Comparison of ENCODE assay signal across 12 cellular contexts in genomic region chr12:1220127-1221092, GRCh38.
DNase-seq lines count a peak whose midpoint lies in the region; ATAC-seq and TF ChIP-seq lines count a peak whose summit lies in the region.
"Had no signal": no experiment of that assay in that cellular context is flagged by ENCODE, and none has a peak within 500 bp of the region (broad histone marks: within the 10 kb centered on the region; RNA-seq: fewer than 3 reads in every experiment).

No MANE protein-coding gene starts in this region.

- in situ Hi-C loops in ACHN (cut with HindIII; ENCODE audit: low pct_ligation_motif_present, low pct_unique_long_range_greater_than_20kb, low sequenced_read_pairs), result no loop called here

- H3K27ac Mint-ChIP-seq in activated naive CD4-positive, alpha-beta T cell treated with anti-CD3 and anti-CD28 coated beads, Interleukin-2, amount 50 U/mL, for 72 hours, result no peak overlapping the region
- H3K27ac Mint-ChIP-seq: activated naive CD8-positive, alpha-beta T cell treated with anti-CD3 and anti-CD28 coated beads, Interleukin-2, amount 10 ng/mL, durations not matched to agents 7 days and 5 days; WTC11 had no signal

- H3K4me3 ChIP-seq in fibroblast of pulmonary artery (replicated peaks; ENCODE audit: low read depth, low read length), result no peak overlapping the region
- no peak overlapping the region for H3K4me3 ChIP-seq in stomach

- no peaks in the 10 kb centered on the region for H3K36me3 ChIP-seq in stomach

- intact Hi-C loops in stomach (cut with DNase I; ENCODE audit: low total_unique reads), result no loop called here

- DNase-seq in NCI-H2196 (lab: John Stamatoyannopoulos, UW; ENCODE audit: unreplicated experiment) (peak; percentile 2), NCI-H2196 treated with DMSO at 0.1 percent for 48 hours (lab: John Stamatoyannopoulos, UW; ENCODE audit: unreplicated experiment) (no peak), NCI-H345 (lab: John Stamatoyannopoulos, UW) (peak; percentile 75), fibroblast of pulmonary artery (ENCODE audit: low read depth) (peak; percentile 8), stomach (peak; percentile 53), ACHN (no peak)
- DNase-seq in activated naive CD4-positive, alpha-beta T cell treated with anti-CD3 and anti-CD28 coated beads, Interleukin-2, amount 50 U/mL, for 72 hours (ENCODE audit: low spot score in 2 of 2), result no peak
- DNase-seq: activated naive CD8-positive, alpha-beta T cell treated with anti-CD3 and anti-CD28 coated beads, Interleukin-2, amount 10 ng/mL, durations not matched to agents 7 days and 5 days; midbrain; stimulated activated CD4-positive, alpha-beta T cell treated with anti-CD3 and anti-CD28 coated beads, Interleukin-12 subunit alpha, Interleukin-12 subunit beta, amount 100 ng/mL, for 4 hours had no signal

- H3K27me3 ChIP-seq in stomach, result no peaks in the 10 kb centered on the region

- no peaks in the 10 kb centered on the region for H3K9me3 ChIP-seq in stomach

- TF ChIP-seq POLR2A in stomach (IDR thresholded peaks at IDR 0.05), result no peak

- no peaks in the 10 kb centered on the region for H3K36me3 Mint-ChIP-seq in activated naive CD4-positive, alpha-beta T cell treated with anti-CD3 and anti-CD28 coated beads, Interleukin-2, amount 50 U/mL, for 72 hours
- H3K36me3 Mint-ChIP-seq: activated naive CD8-positive, alpha-beta T cell treated with anti-CD3 and anti-CD28 coated beads, Interleukin-2, amount 10 ng/mL, durations not matched to agents 7 days and 5 days; WTC11 had no signal

- H3K27ac ChIP-seq in stomach, result peak overlapping the region in 4 of 5 donors; percentile 3 to 48 (median 33)

- no peak for ATAC-seq in HG03378 (IDR thresholded peaks at IDR 0.05; ENCODE audit: unreplicated experiment)
- ATAC-seq in activated naive CD4-positive, alpha-beta T cell treated with anti-CD3 and anti-CD28 coated beads, Interleukin-2, amount 50 U/mL, for 72 hours, result no peak
- ATAC-seq: WTC11 had no signal

- TF ChIP-seq EP300 in stomach (IDR thresholded peaks at IDR 0.05), result no peak

- H3K9me3 Mint-ChIP-seq in activated naive CD4-positive, alpha-beta T cell treated with anti-CD3 and anti-CD28 coated beads, Interleukin-2, amount 50 U/mL, for 72 hours, result no peaks in the 10 kb centered on the region
- H3K9me3 Mint-ChIP-seq: activated naive CD8-positive, alpha-beta T cell treated with anti-CD3 and anti-CD28 coated beads, Interleukin-2, amount 10 ng/mL, durations not matched to agents 7 days and 5 days; WTC11 had no signal

- peaks cover 29 to 62% (median 44%) of the 10 kb centered on the region in 4 donors for H3K4me1 ChIP-seq in stomach

- 26 to 45% (median 34%) methylated on average over 7 of the region's 7 CpGs for WGBS in stomach, 5 donors

- no peak for TF ChIP-seq CTCF in fibroblast of pulmonary artery (IDR thresholded peaks at IDR 0.05; ENCODE audit: low read length, missing control alignments)
- no peak for TF ChIP-seq CTCF in stomach (IDR thresholded peaks at IDR 0.05)

Comparison
In these comparisons a context has a peak if more than half of its experiments do, and no peak if none do; other contexts are left out.
1. DNase-seq: peak in NCI-H2196 (single experiment), NCI-H345 (single experiment), fibroblast of pulmonary artery (single experiment) and stomach (single experiment); none in NCI-H2196 treated with DMSO at 0.1 percent for 48 hours (single experiment), ACHN (single experiment) and activated naive CD4-positive, alpha-beta T cell treated with anti-CD3 and anti-CD28 coated beads, Interleukin-2, amount 50 U/mL, for 72 hours (0 of 2).